16 cellular contexts compared by ENCODE assay signal in the genomic region with DNA sequence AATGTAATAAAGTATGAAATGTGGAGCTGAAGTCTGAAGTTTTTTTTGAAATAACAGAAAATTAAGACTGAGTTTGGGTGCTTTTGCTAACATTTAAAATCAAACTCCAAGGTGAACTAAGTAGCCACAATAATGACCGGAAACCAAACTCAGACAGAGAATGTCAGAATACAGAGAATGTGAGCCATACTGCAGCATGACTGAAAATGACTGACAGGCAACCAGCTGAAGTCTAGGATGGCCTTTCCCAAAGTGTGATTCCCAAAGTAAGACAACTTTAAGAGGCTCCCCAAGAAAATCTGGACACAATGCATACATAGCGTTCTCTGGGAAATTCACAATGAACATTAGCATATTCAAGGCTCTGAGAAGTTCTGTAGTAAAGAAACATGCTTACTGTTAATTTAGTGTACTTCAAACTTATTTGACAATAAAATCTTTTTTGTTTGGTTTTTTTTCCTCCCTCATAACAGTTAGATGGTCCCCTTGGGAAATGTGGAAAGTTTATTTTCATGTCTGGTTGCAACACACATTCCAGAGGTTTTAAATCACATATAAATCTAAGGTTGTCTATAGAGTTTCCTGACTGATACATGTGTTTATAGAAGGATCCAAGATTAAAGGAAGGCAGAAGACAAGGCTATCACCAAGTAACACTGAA. TPM values are rescaled to one million over a fixed set of nuclear protein-coding genes. Genes with fewer than 3 reads are reported as not detected.
DNase-seq lines count a peak whose midpoint lies in the region; TF ChIP-seq lines count a peak whose summit lies in the region.
"Had no signal": no experiment of that assay in that cellular context is flagged by ENCODE, and none has a peak within 500 bp of the region (broad histone marks: within the 10 kb centered on the region; RNA-seq: fewer than 3 reads in every experiment).

No MANE protein-coding gene starts in this region.

- H3K27ac ChIP-seq in mammary epithelial cell (ENCODE audit: insufficient read depth, low read depth, low read length) (no peak overlapping the region), brain microvascular endothelial cell (peak overlapping the region; percentile 75), adrenal gland (no peak overlapping the region)
- H3K27ac ChIP-seq: 22Rv1, SJCRH30 had no signal

- CTCF ChIA-PET in MCF 10A (lab: Yijun Ruan, JAX), result no interaction called here
- CTCF ChIA-PET in mammary epithelial cell (lab: Charles Lee; ENCODE audit: low non-redundant PET), result no interaction called here

- BruUV-seq in MCF 10A (replicated peaks; lab: Mats Ljungman, UMichigan) (no TSS peak), mammary epithelial cell (replicated peaks; lab: Mats Ljungman, UMichigan) (no TSS peak)

- H3K4me2 ChIP-seq in mammary epithelial cell (ENCODE audit: insufficient read depth, low read depth, low read length), result no peak overlapping the region

- intact Hi-C loops in MCF 10A (cut with micrococcal nuclease) (no loop called here), mammary epithelial cell (cut with micrococcal nuclease) (no loop called here), adrenal gland (cut with DNase I) (no loop called here)

- in situ Hi-C loops in mammary epithelial cell (cut with MboI; ENCODE audit: low sequenced_read_pairs in 2 of 2) (no loop called here), brain microvascular endothelial cell (cut with HindIII; ENCODE audit: low pct_ligation_motif_present, low sequenced_read_pairs) (no loop called here)

- no peak overlapping the region for H2AFZ ChIP-seq in mammary epithelial cell (ENCODE audit: low read depth, low read length)

- no peaks in the 10 kb centered on the region for H3K9me3 ChIP-seq in mammary epithelial cell (replicated peaks; ENCODE audit: insufficient read depth, low read length)
- no peaks in the 10 kb centered on the region for H3K9me3 ChIP-seq in adrenal gland (replicated peaks in 1 of 3)
- H3K9me3 ChIP-seq: SJCRH30 had no signal

- no peak overlapping the region for H3K4me3 Mint-ChIP-seq in MCF 10A (ENCODE audit: unreplicated experiment)
- H3K4me3 Mint-ChIP-seq: activated CD4-positive, alpha-beta T cell treated with anti-CD3 and anti-CD28 coated beads, Interleukin-2, amount 10 ng/mL, durations not matched to agents 7 days and 5 days; naive thymus-derived CD4-positive, alpha-beta T cell; stimulated activated memory B cell treated with anti-CD40 and anti-IgM and Interleukin-4, amounts not matched to agents 10 μg/mL and 1 μg/mL and 100 μg/mL, for 72 hours had no signal

- H3K27me3 ChIP-seq in mammary epithelial cell (ENCODE audit: insufficient read depth, low read length), result no peaks in the 10 kb centered on the region
- no peaks in the 10 kb centered on the region for H3K27me3 ChIP-seq in brain microvascular endothelial cell (replicated peaks)
- no peaks in the 10 kb centered on the region for H3K27me3 ChIP-seq in adrenal gland
- H3K27me3 ChIP-seq: SJCRH30 had no signal

- H3K36me3 ChIP-seq in mammary epithelial cell (ENCODE audit: insufficient read depth, low read length) (peaks cover 9% of the 10 kb centered on the region), brain microvascular endothelial cell (replicated peaks) (peaks cover 2% of the 10 kb centered on the region), adrenal gland (replicated peaks in 1 of 2) (no peaks in the 10 kb centered on the region)
- H3K36me3 ChIP-seq: SJCRH30 had no signal

- H3K4me3 ChIP-seq in mammary epithelial cell (replicated peaks in 1 of 3; ENCODE audit: insufficient read depth in 1 of 3, low read depth in 2 of 3, low read length in 3 of 3), result no peak overlapping the region
- H3K4me3 ChIP-seq in brain microvascular endothelial cell (ENCODE audit: low read depth, low read length), result no peak overlapping the region
- H3K4me3 ChIP-seq in adrenal gland, result no peak overlapping the region
- H3K4me3 ChIP-seq: SJCRH30 had no signal

- H3K4me1 ChIP-seq in mammary epithelial cell (ENCODE audit: insufficient read depth, low read length) (no peaks in the 10 kb centered on the region), adrenal gland (replicated peaks in 1 of 2) (no peaks in the 10 kb centered on the region)

- H3K79me2 ChIP-seq in mammary epithelial cell (ENCODE audit: insufficient read depth, low read length), result no peaks in the 10 kb centered on the region

- peaks cover 5% of the 10 kb centered on the region for H3K36me3 Mint-ChIP-seq in MCF 10A (ENCODE audit: insufficient read depth, unreplicated experiment)
- H3K36me3 Mint-ChIP-seq: naive thymus-derived CD4-positive, alpha-beta T cell; stimulated activated memory B cell treated with anti-CD40 and anti-IgM and Interleukin-4, amounts not matched to agents 10 μg/mL and 1 μg/mL and 100 μg/mL, for 72 hours had no signal

- H4K20me1 ChIP-seq in mammary epithelial cell (ENCODE audit: insufficient read depth, low read length), result no peaks in the 10 kb centered on the region

- H3K4me1 Mint-ChIP-seq in MCF 10A (ENCODE audit: insufficient read depth, unreplicated experiment), result peaks cover 18% of the 10 kb centered on the region
- H3K4me1 Mint-ChIP-seq: activated CD4-positive, alpha-beta T cell treated with anti-CD3 and anti-CD28 coated beads, Interleukin-2, amount 10 ng/mL, durations not matched to agents 7 days and 5 days; naive thymus-derived CD4-positive, alpha-beta T cell; stimulated activated memory B cell treated with anti-CD40 and anti-IgM and Interleukin-4, amounts not matched to agents 10 μg/mL and 1 μg/mL and 100 μg/mL, for 72 hours had no signal

- TF ChIP-seq CTCF in MCF 10A (IDR thresholded peaks at IDR 0.05; ENCODE audit: unreplicated experiment) (no peak), mammary epithelial cell (conservative IDR thresholded peaks at IDR 0.05 in 1 of 2, IDR thresholded peaks at IDR 0.05 in 1 of 2; ENCODE audit: extremely low read depth in 1 of 2, insufficient read depth in 1 of 2, low read depth in 1 of 2, low read length in 2 of 2) (no peak), brain microvascular endothelial cell (IDR thresholded peaks at IDR 0.05; ENCODE audit: low read depth, low read length, missing control alignments) (no peak), adrenal gland (IDR thresholded peaks at IDR 0.05) (no peak)

- no peaks in the 10 kb centered on the region for H3K9me3 Mint-ChIP-seq in MCF 10A (ENCODE audit: unreplicated experiment)
- H3K9me3 Mint-ChIP-seq: activated CD4-positive, alpha-beta T cell treated with anti-CD3 and anti-CD28 coated beads, Interleukin-2, amount 10 ng/mL, durations not matched to agents 7 days and 5 days; naive thymus-derived CD4-positive, alpha-beta T cell; stimulated activated memory B cell treated with anti-CD40 and anti-IgM and Interleukin-4, amounts not matched to agents 10 μg/mL and 1 μg/mL and 100 μg/mL, for 72 hours had no signal

- H3K27ac Mint-ChIP-seq in MCF 10A (ENCODE audit: low read depth, unreplicated experiment), result peak overlapping the region; percentile 4
- H3K27ac Mint-ChIP-seq: activated CD4-positive, alpha-beta T cell treated with anti-CD3 and anti-CD28 coated beads, Interleukin-2, amount 10 ng/mL, durations not matched to agents 7 days and 5 days; naive thymus-derived CD4-positive, alpha-beta T cell; stimulated activated memory B cell treated with anti-CD40 and anti-IgM and Interleukin-4, amounts not matched to agents 10 μg/mL and 1 μg/mL and 100 μg/mL, for 72 hours had no signal

- H3K9ac ChIP-seq in mammary epithelial cell (ENCODE audit: insufficient read depth, low read length), result no peak overlapping the region

- no peaks in the 10 kb centered on the region for H3K27me3 Mint-ChIP-seq in MCF 10A (ENCODE audit: insufficient read depth, unreplicated experiment)
- H3K27me3 Mint-ChIP-seq: stimulated activated memory B cell treated with anti-CD40 and anti-IgM and Interleukin-4, amounts not matched to agents 10 μg/mL and 1 μg/mL and 100 μg/mL, for 72 hours had no signal

- 100% methylated on average over 2 of the region's 2 CpGs for WGBS in mammary epithelial cell (ENCODE audit: low coverage, missing lambda C conversion rate)
- 88 to 96% (median 90%) methylated on average over 2 of the region's 2 CpGs for whole genome bisulfite sequencing in adrenal gland, 4 donors

- peak; percentile 67 for DNase-seq in MCF 10A (ENCODE audit: unreplicated experiment)
- no peak for DNase-seq in mammary epithelial cell
- DNase-seq in brain microvascular endothelial cell, result peak; percentile 42
- peak; percentile 29 for DNase-seq in kidney glomerular epithelial cell (lab: John Stamatoyannopoulos, UW)
- no peak for DNase-seq in iPS-NIHi7 (ENCODE audit: extremely low spot score)
- no peak for DNase-seq in AML-193 (lab: John Stamatoyannopoulos, UW)
- DNase-seq in adrenal gland, result no peak
- no peak for DNase-seq in GM19238 (ENCODE audit: insufficient read length, low spot score)
- DNase-seq: activated CD4-positive, alpha-beta T cell treated with anti-CD3 and anti-CD28 coated beads, Interleukin-2, amount 10 ng/mL, durations not matched to agents 7 days and 5 days; naive thymus-derived CD4-positive, alpha-beta T cell; NCI-H2081; SJCRH30; stimulated activated CD4-positive, alpha-beta T cell treated with anti-CD3 and anti-CD28 coated beads, Interleukin-4, amount 100 ng/mL, for 4 hours; T1000 had no signal

- dilution Hi-C loops in mammary epithelial cell (cut with HindIII; ENCODE audit: low sequenced_read_pairs), result no loop called here

- TF ChIP-seq POLR2A in adrenal gland (IDR thresholded peaks at IDR 0.05), result no peak

- POLR2A ChIA-PET in MCF 10A (lab: Yijun Ruan, JAX), result interaction anchor here (0.7 kb wide), 1 partner anchor 11 kb away, joined by 5 read pairs; no protein-coding TSS in a partner anchor

RNA-seq across cellular contexts. Expression of a gene that starts 28.6 kb away (rescaled TPM):
- 7.5 and 8.4 TPM in 2 replicates for total RNA-seq in MCF 10A (2022)
- 10 to 100 TPM; 10.8 to 17.8 TPM for total RNA-seq in mammary epithelial cell
- 5.3 TPM for polyA plus RNA-seq in mammary epithelial cell
- polyA minus RNA-seq in mammary epithelial cell, result 10.3 TPM
- total RNA-seq in adrenal gland, result 10 to 100 TPM in 2 of 8 donors, 1 to 10 TPM in 6; 2.9 to 11.6 (median 6.3) TPM
- polyA plus RNA-seq in adrenal gland, result 1 to 10 TPM; 5.4 to 9.8 (median 7.3) TPM
- total RNA-seq: activated CD4-positive, alpha-beta T cell treated with anti-CD3 and anti-CD28 coated beads, Interleukin-2, amount 10 ng/mL, durations not matched to agents 7 days and 5 days; naive thymus-derived CD4-positive, alpha-beta T cell; SJCRH30 had no signal
- polyA plus RNA-seq: naive thymus-derived CD4-positive, alpha-beta T cell had no signal

Comparison
In these comparisons a context has a peak if more than half of its experiments do, and no peak if none do; other contexts are left out.
1. DNase-seq: peak in MCF 10A (single experiment), brain microvascular endothelial cell (single experiment) and kidney glomerular epithelial cell (single experiment); none in mammary epithelial cell (single experiment), iPS-NIHi7 (single experiment), AML-193 (0 of 2), adrenal gland (0 of 7) and GM19238 (single experiment).